In the genomic region with DNA sequence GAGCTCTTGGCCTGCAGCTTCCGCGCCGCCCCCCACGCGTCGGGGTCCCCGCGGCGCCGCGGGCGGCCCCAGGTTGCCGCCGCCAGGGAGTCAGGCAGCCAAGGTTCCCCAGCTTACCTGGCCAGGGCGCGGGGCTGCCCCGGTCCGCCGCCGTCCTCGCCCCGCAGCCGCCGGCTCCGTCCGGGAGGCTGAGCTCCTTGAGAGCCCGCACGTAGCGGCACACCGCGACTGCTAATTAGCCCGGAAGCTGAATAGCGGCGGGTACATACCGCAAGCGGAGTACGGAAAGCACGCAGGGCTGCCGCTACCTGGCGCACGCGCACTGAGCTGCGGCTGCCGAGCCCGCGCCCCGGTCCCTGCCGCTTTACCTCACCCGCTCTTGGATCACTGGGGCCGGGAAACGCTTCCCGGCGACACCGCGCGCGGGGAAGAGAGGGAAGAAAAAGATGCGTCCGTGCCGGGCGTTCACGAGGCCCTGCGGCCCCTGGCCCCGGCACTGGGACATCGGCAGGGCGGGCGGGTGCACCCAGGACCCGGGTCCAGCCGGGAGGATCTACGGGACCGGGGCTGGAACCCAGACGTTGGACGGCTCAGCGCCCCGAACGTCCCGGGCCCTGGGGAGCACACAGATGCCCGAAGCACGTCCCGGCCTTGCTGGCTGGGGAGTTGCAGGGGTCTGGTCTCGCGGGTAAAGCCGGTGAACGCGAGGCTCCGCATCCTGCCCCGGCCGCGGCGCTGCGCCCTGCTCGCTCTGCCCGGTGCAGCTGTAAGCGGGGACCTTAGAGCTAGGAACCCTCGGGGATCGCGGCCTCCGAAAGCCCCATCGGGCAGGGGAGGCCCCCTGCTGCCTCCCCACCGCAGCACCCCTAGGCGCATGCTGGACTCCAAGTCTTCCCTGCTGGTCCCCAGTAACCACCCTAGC, we compare ENCODE assay signal across 8 cellular contexts. TPM values are rescaled to one million over a fixed set of nuclear protein-coding genes. Genes with fewer than 3 reads are reported as not detected.
DNase-seq lines count a peak whose midpoint lies in the region; ATAC-seq and TF ChIP-seq lines count a peak whose summit lies in the region.

TSS of gene GOLGA8B (minus strand) at position 253 of the 922 bp plus-strand sequence. CDS start 47,739 bp downstream, outside the sequence.

- H3K4me1 Mint-ChIP-seq in nephron progenitor cell, result peaks cover 46% of the 10 kb centered on the region

- intact Hi-C loops in stomach (cut with DNase I; ENCODE audit: low total_unique reads), result loop anchor here (10.0 kb wide), 2 partner anchors 239 to 339 kb away; partner anchors contain the start of genes NOP10 and NUTM1

- no peaks in the 10 kb centered on the region for H3K9me3 Mint-ChIP-seq in nephron progenitor cell

- peaks cover 14 to 37% (median 34%) of the 10 kb centered on the region in 4 donors for H3K4me1 ChIP-seq in stomach

- DNase-seq in COLO668 (lab: John Stamatoyannopoulos, UW; ENCODE audit: unreplicated experiment) (peak; percentile 79), HPDE6-E6E7 (ENCODE audit: extremely low spot score) (peak; percentile 74), RKO (ENCODE audit: low spot score) (peak; percentile 59), fibroblast of the aortic adventitia (ENCODE audit: low read depth) (peak; percentile 33), nephron progenitor cell (peak; percentile 83), stomach (peak; percentile 81)
- peak; percentile 49 to 71 for DNase-seq in activated T-helper 1 cell treated with anti-CD3 and anti-CD28 coated beads, Interleukin-2, amount 50 U/mL, for 16 hours (ENCODE audit: low read depth in 1 of 2, low spot score in 1 of 2)

- ATAC-seq in GM19467 (IDR thresholded peaks at IDR 0.05; ENCODE audit: unreplicated experiment), result peak; percentile 56

- no peaks in the 10 kb centered on the region for H3K36me3 Mint-ChIP-seq in nephron progenitor cell (ENCODE audit: low read depth)

- H3K9me3 ChIP-seq in stomach, result no peaks in the 10 kb centered on the region

- WGBS in stomach, 5 donors, result 1 to 2% (median 1%) methylated on average over 65 to 101 of the region's 101 CpGs

- peaks cover 0 to 15% (median 0%) of the 10 kb centered on the region in 3 donors for H3K27me3 ChIP-seq in stomach

- TF ChIP-seq CTCF in fibroblast of the aortic adventitia (IDR thresholded peaks at IDR 0.05; ENCODE audit: insufficient read depth, low read length) (no peak), nephron progenitor cell (IDR thresholded peaks at IDR 0.05) (no peak), stomach (IDR thresholded peaks at IDR 0.05) (no peak)

- TF ChIP-seq POLR2A in stomach (IDR thresholded peaks at IDR 0.05), result no peak

- no peak for TF ChIP-seq EP300 in stomach (IDR thresholded peaks at IDR 0.05)

- H3K4me3 Mint-ChIP-seq in nephron progenitor cell, result peak within 1 kb of the TSS; percentile 86

- H3K36me3 ChIP-seq in stomach, result no peaks in the 10 kb centered on the region

- peaks cover 13% of the 10 kb centered on the region for H3K27me3 Mint-ChIP-seq in nephron progenitor cell (ENCODE audit: low read depth, poor library complexity)

- H3K4me3 ChIP-seq in fibroblast of the aortic adventitia (ENCODE audit: low read depth, low read length) (peak within 1 kb of the TSS; percentile 72), stomach (peak within 1 kb of the TSS; percentile 76 to 98 (median 90))

- H3K27ac ChIP-seq in stomach, result peak within 1 kb of the TSS in 4 of 5 donors; percentile 36 to 75 (median 58)

- no peak within 1 kb of the TSS for H3K27ac Mint-ChIP-seq in nephron progenitor cell

RNA-seq across cellular contexts. Expression of gene GOLGA8B, which starts in this region (rescaled TPM):
- total RNA-seq in fibroblast of the aortic adventitia (ENCODE audit: low replicate concordance) (18.0 and 33.9 TPM in 2 replicates), stomach (100 to 1,000 TPM in 2 of 5 donors, 10 to 100 TPM in 3; 26.8 to 199 (median 96.0) TPM)
- 10 to 100 TPM in 2 of 3 donors, 1 to 10 TPM in 1; 8.9 to 20.8 (median 13.3) TPM for polyA plus RNA-seq in stomach

Comparison
In these comparisons a context has a peak if more than half of its experiments do, and no peak if none do; other contexts are left out.
1. Peak in every context shown above with its lines: DNase-seq, ATAC-seq, H3K4me3 ChIP-seq and H3K27ac ChIP-seq.
2. DNase-seq: peak in every context shown above with its lines; median percentile 83 in nephron progenitor cell; 81 in stomach; 79 in COLO668; 74 in HPDE6-E6E7; 60 in activated T-helper 1 cell treated with anti-CD3 and anti-CD28 coated beads, Interleukin-2, amount 50 U/mL, for 16 hours; 59 in RKO; 33 in fibroblast of the aortic adventitia.